In the genomic region with DNA sequence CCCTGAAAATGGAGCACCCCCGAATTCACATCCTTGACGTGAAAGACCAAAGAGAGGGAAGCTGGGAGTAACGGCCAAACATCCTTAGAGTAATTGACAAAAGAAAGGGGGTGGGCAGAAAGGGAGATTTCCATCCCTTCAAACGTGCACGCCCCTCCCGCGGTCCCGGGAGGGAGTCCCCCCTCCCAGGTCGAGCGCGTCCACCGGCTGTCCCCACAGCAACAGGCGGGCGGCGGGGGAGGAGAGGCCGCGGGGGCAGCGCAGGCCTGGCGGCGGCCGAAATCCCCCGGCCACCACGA, we compare ENCODE assay signal across 13 cellular contexts. TPM values are rescaled to one million over a fixed set of nuclear protein-coding genes. Genes with fewer than 3 reads are reported as not detected.
DNase-seq lines count a peak whose midpoint lies in the region; ATAC-seq and TF ChIP-seq lines count a peak whose summit lies in the region.
"Had no signal": no experiment of that assay in that cellular context is flagged by ENCODE, and none has a peak within 500 bp of the region (broad histone marks: within the 10 kb centered on the region; RNA-seq: fewer than 3 reads in every experiment).

No MANE protein-coding gene starts in this region.

- H3K27me3 ChIP-seq in HAP-1 (ENCODE audit: low read depth) (no peaks in the 10 kb centered on the region), SJCRH30 (no peaks in the 10 kb centered on the region), iPS-15b (ENCODE audit: control insufficient read depth, insufficient read depth, low read length) (peaks cover 87% of the 10 kb centered on the region), sigmoid colon (peaks cover 53 to 89% (median 72%) of the 10 kb centered on the region in 3 donors)

- DNase-seq in HAP-1 (ENCODE audit: low spot score in 2 of 2) (no peak), SJCRH30 (no peak), sigmoid colon (no peak), superior temporal gyrus (ENCODE audit: extremely low spot score) (no peak)
- DNase-seq: activated CD8-positive, alpha-beta memory T cell treated with anti-CD3 and anti-CD28 coated beads for 24 hours; COR-L47; kidney had no signal

- intact Hi-C loops in sigmoid colon (cut with DNase I), result no loop called here

- no peak for TF ChIP-seq CTCF in sigmoid colon (IDR thresholded peaks at IDR 0.05)

- H3K4me1 ChIP-seq in HAP-1 (peaks cover 21% of the 10 kb centered on the region), SJCRH30 (peaks cover 10% of the 10 kb centered on the region; the same call in 1 of the 2 replicates), iPS-15b (ENCODE audit: control insufficient read depth, insufficient read depth, low read length) (peaks cover 20% of the 10 kb centered on the region), sigmoid colon (peaks cover 0 to 41% (median 39%) of the 10 kb centered on the region in 4 donors)

- no peak for ATAC-seq in HG03175 (IDR thresholded peaks at IDR 0.05; ENCODE audit: unreplicated experiment)
- no peak for ATAC-seq in GM18907 (IDR thresholded peaks at IDR 0.05; ENCODE audit: unreplicated experiment)
- ATAC-seq in HG03469 (IDR thresholded peaks at IDR 0.05; ENCODE audit: unreplicated experiment), result no peak

- H3K27ac ChIP-seq in SJCRH30, result no peak overlapping the region; the same call in 1 of the 2 replicates
- no peak overlapping the region for H3K27ac ChIP-seq in sigmoid colon
- H3K27ac ChIP-seq: epithelial cell of prostate had no signal

- H3K9me3 ChIP-seq in HAP-1 (no peaks in the 10 kb centered on the region), SJCRH30 (replicated peaks) (no peaks in the 10 kb centered on the region), iPS-15b (ENCODE audit: control insufficient read depth, insufficient read depth, low read length) (no peaks in the 10 kb centered on the region), sigmoid colon (no peaks in the 10 kb centered on the region)
- H3K9me3 ChIP-seq: adrenal gland had no signal

- TF ChIP-seq EP300 in sigmoid colon (IDR thresholded peaks at IDR 0.05), result no peak

- H3K36me3 ChIP-seq in HAP-1 (replicated peaks), result no peaks in the 10 kb centered on the region
- no peaks in the 10 kb centered on the region for H3K36me3 ChIP-seq in SJCRH30
- H3K36me3 ChIP-seq in iPS-15b (ENCODE audit: control insufficient read depth, insufficient read depth, low read length), result no peaks in the 10 kb centered on the region
- no peaks in the 10 kb centered on the region for H3K36me3 ChIP-seq in sigmoid colon
- H3K36me3 ChIP-seq: adrenal gland had no signal

- H3K4me3 ChIP-seq in HAP-1 (peak overlapping the region; percentile 24), SJCRH30 (peak overlapping the region; percentile 56), iPS-15b (ENCODE audit: low read depth, low read length) (peak overlapping the region; percentile 79), sigmoid colon (peak overlapping the region in 3 of 4 donors; percentile 28 to 47 (median 40))

- WGBS in sigmoid colon, 2 donors, result 3 to 4% methylated on average over 23 of the region's 23 CpGs

- no peak for TF ChIP-seq POLR2A in sigmoid colon (IDR thresholded peaks at IDR 0.05)

- in situ Hi-C loops in HAP-1 (cut with MboI; ENCODE audit: low sequenced_read_pairs), result no loop called here

- no peak overlapping the region for H3K9ac ChIP-seq in iPS-15b (ENCODE audit: low read depth, low read length)

RNA-seq across cellular contexts. Expression of a gene that starts 5.3 kb away (rescaled TPM):
- total RNA-seq in SJCRH30 (2014; rRNA removed; shearing (Covaris generic)), result 18.4 and 19.9 TPM in 2 replicates
- total RNA-seq in sigmoid colon, result 1 to 10 TPM; 5.4 to 7.7 (median 6.4) TPM
- polyA plus RNA-seq in sigmoid colon, result 1 to 10 TPM; 1.4 to 2.4 (median 2.4) TPM

Comparison
In these comparisons a context has a peak if more than half of its experiments do, and no peak if none do; other contexts are left out.
1. H3K4me3 ChIP-seq: peak in every context shown above with its lines; median percentile 79 in iPS-15b; 56 in SJCRH30; 40 in sigmoid colon; 24 in HAP-1.